ENCODE assay signal across 14 cellular contexts in the genomic region with DNA sequence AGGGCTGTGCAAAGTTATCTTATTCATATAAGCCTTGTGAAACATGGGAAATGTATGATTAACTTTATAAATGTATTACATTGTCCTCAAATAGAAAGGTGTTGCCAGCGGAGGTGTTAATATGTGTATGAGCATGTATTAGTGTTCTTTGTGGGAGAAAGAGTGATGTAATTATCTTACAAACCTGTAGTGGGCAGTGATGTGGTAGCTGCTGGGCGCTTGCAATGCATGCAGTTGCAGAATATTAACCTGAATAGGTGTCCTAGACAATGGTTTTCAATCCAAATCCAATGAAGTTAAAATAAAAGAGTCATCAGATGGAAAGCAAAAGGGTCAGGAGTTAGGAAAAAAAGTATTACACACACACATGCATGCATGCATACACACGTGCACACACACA.
DNase-seq lines count a peak whose midpoint lies in the region; ATAC-seq and TF ChIP-seq lines count a peak whose summit lies in the region.
"Had no signal": no experiment of that assay in that cellular context is flagged by ENCODE, and none has a peak within 500 bp of the region (broad histone marks: within the 10 kb centered on the region; RNA-seq: fewer than 3 reads in every experiment).

No MANE protein-coding gene starts in this region.

- intact Hi-C loops in OCI-LY7 (cut with micrococcal nuclease; ENCODE audit: unreplicated experiment): no loop called here
- intact Hi-C loops in ovary (cut with DNase I): no loop called here

- H3K79me2 ChIP-seq in OCI-LY7 (ENCODE audit: insufficient read depth, low read depth, low read length): no peaks in the 10 kb centered on the region

- no peak for TF ChIP-seq POLR2A in ovary (IDR thresholded peaks at IDR 0.05)

- no TSS peak for BruUV-seq in OCI-LY7 (replicated peaks; lab: Mats Ljungman, UMichigan)

- no peaks in the 10 kb centered on the region for H3K27me3 Mint-ChIP-seq in endothelial cell (ENCODE audit: unreplicated experiment)

- H3K27ac ChIP-seq in OCI-LY7 (ENCODE audit: low read depth, low read length, poor library complexity, severe bottlenecking): no peak overlapping the region
- no peak overlapping the region for H3K27ac ChIP-seq in ovary
- H3K27ac ChIP-seq: coronary artery, spleen had no signal

- H3K9me3 Mint-ChIP-seq in endothelial cell (ENCODE audit: unreplicated experiment): no peaks in the 10 kb centered on the region

- H3K4me1 ChIP-seq in OCI-LY7 (ENCODE audit: insufficient read depth, low read length, poor library complexity, severe bottlenecking) (no peaks in the 10 kb centered on the region), ovary (ENCODE audit: insufficient read depth) (no peaks in the 10 kb centered on the region)
- H3K4me1 ChIP-seq: spleen had no signal

- no peaks in the 10 kb centered on the region for H3K27me3 ChIP-seq in ovary
- H3K27me3 ChIP-seq: spleen had no signal

- H3K9me3 ChIP-seq in OCI-LY7 (ENCODE audit: low read length): no peaks in the 10 kb centered on the region
- H3K9me3 ChIP-seq in ovary: no peaks in the 10 kb centered on the region

- 71 to 74% (median 72%) methylated on average over 3 of the region's 3 CpGs for WGBS in ovary, 3 donors

- no peak overlapping the region for H3K27ac Mint-ChIP-seq in endothelial cell (ENCODE audit: unreplicated experiment)
- H3K27ac Mint-ChIP-seq: natural killer cell had no signal

- CTCF ChIA-PET in OCI-LY7 (lab: Charles Lee; ENCODE audit: unreplicated experiment): no interaction called here

- no peak overlapping the region for H3K4me3 Mint-ChIP-seq in endothelial cell (ENCODE audit: unreplicated experiment)
- H3K4me3 Mint-ChIP-seq: natural killer cell had no signal

- TF ChIP-seq EP300 in ovary (IDR thresholded peaks at IDR 0.05): no peak

- no peaks in the 10 kb centered on the region for H4K20me1 ChIP-seq in OCI-LY7 (ENCODE audit: insufficient read depth, low read length)

- in situ Hi-C loops in GM13977 (cut with MboI; ENCODE audit: low pct_unique_long_range_greater_than_20kb, low sequenced_read_pairs, unreplicated experiment): no loop called here

- H3K4me3 ChIP-seq in OCI-LY7 (ENCODE audit: low read depth, low read length, poor library complexity, severe bottlenecking): no peak overlapping the region
- H3K4me3 ChIP-seq in ovary: no peak overlapping the region
- H3K4me3 ChIP-seq: coronary artery, spleen had no signal

- no peaks in the 10 kb centered on the region for H3K9me2 ChIP-seq in OCI-LY7 (ENCODE audit: insufficient read depth, low read length)

- no peaks in the 10 kb centered on the region for H3K4me1 Mint-ChIP-seq in endothelial cell (ENCODE audit: unreplicated experiment)
- H3K4me1 Mint-ChIP-seq: natural killer cell had no signal

- H3K36me3 Mint-ChIP-seq in endothelial cell (ENCODE audit: low read depth, unreplicated experiment): no peaks in the 10 kb centered on the region

- H3K36me3 ChIP-seq in OCI-LY7 (ENCODE audit: insufficient read depth, low read length) (no peaks in the 10 kb centered on the region), ovary (no peaks in the 10 kb centered on the region)
- H3K36me3 ChIP-seq: spleen had no signal

- DNase-seq in A172 (ENCODE audit: low spot score) (peak; percentile 10), GM13977 (ENCODE audit: low spot score) (no peak), OCI-LY7 (ENCODE audit: low spot score) (no peak), endothelial cell (ENCODE audit: low spot score) (no peak), putamen (ENCODE audit: low spot score) (no peak), ovary (no peak), AG20443 (ENCODE audit: low spot score) (no peak)
- DNase-seq: activated CD8-positive, alpha-beta memory T cell treated with anti-CD3 and anti-CD28 coated beads for 24 hours; activated naive CD4-positive, alpha-beta T cell treated with anti-CD3 and anti-CD28 coated beads, Interleukin-2, amount 50 U/mL, for 16 hours; natural killer cell; NK-92 treated with Interleukin-12 subunit alpha and Interleukin-12 subunit beta, amount 100 ng/mL, for 24 hours; spleen had no signal

- TF ChIP-seq CTCF in GM13977 (IDR thresholded peaks at IDR 0.05; ENCODE audit: extremely low read depth, insufficient read depth, missing control alignments): peak; percentile 42
- TF ChIP-seq CTCF in OCI-LY7 (conservative IDR thresholded peaks at IDR 0.05; ENCODE audit: low read length): peak; percentile 47
- TF ChIP-seq CTCF in endothelial cell (IDR thresholded peaks at IDR 0.05; ENCODE audit: unreplicated experiment): peak; percentile 59
- no peak for TF ChIP-seq CTCF in ovary (IDR thresholded peaks at IDR 0.05)

- no peak overlapping the region for H3K4me2 ChIP-seq in OCI-LY7 (ENCODE audit: low read length)

- no peak for ATAC-seq in GM19395 (IDR thresholded peaks at IDR 0.05; ENCODE audit: unreplicated experiment)
- ATAC-seq: natural killer cell had no signal

- POLR2A ChIA-PET in OCI-LY7 (lab: Charles Lee): no interaction called here

- no peak overlapping the region for H2AFZ ChIP-seq in OCI-LY7 (ENCODE audit: low read length)

Comparison
In these comparisons a context has a peak if more than half of its experiments do, and no peak if none do; other contexts are left out.
1. CTCF ChIP-seq: peak in GM13977 (single experiment), OCI-LY7 (single experiment) and endothelial cell (single experiment); none in ovary (0 of 3).